Comparison of ENCODE assay signal across 15 cellular contexts in genomic region chr13:40063278-40063698, GRCh38.
A peak's percentile ranks its signal among the peaks of the same experiment; 100 is the strongest.
DNase-seq lines count a peak whose midpoint lies in the region.
"Had no signal": no experiment of that assay in that cellular context is flagged by ENCODE, and none has a peak within 500 bp of the region (broad histone marks: within the 10 kb centered on the region; RNA-seq: fewer than 3 reads in every experiment).

No MANE protein-coding gene starts in this region.

- peak overlapping the region; percentile 32 for H3K27ac Mint-ChIP-seq in activated naive CD8-positive, alpha-beta T cell treated with anti-CD3 and anti-CD28 coated beads for 36 hours
- H3K27ac Mint-ChIP-seq: activated T-helper 2 cell treated with anti-CD3 and anti-CD28 coated beads, Interferon-gamma antibody, Interleukin-2, Interleukin-4, amounts not matched to agents 10 μg/mL and 5 μg/mL and 100 μg/mL, durations not matched to agents 14 hours and 24 hours and 36 hours; dendritic cell treated with granulocyte-macrophage colony-stimulating factor and Interleukin-4, amounts not matched to agents 40 ng/mL and 50 ng/mL, for 4 days; natural killer cell treated with Interleukin-12 subunit alpha and Interleukin-12 subunit beta and Interleukin-15 and Interleukin-18, amount 100 ng/mL, for 72 hours had no signal

- no peaks in the 10 kb centered on the region for H3K36me3 Mint-ChIP-seq in activated naive CD8-positive, alpha-beta T cell treated with anti-CD3 and anti-CD28 coated beads for 36 hours
- H3K36me3 Mint-ChIP-seq: natural killer cell treated with Interleukin-12 subunit alpha and Interleukin-12 subunit beta and Interleukin-15 and Interleukin-18, amount 100 ng/mL, for 72 hours had no signal

- H3K27me3 ChIP-seq in MG63 = no peaks in the 10 kb centered on the region
- H3K27me3 ChIP-seq: ascending aorta had no signal

- H3K9me3 ChIP-seq in MG63 = no peaks in the 10 kb centered on the region
- H3K9me3 ChIP-seq: ascending aorta had no signal

- no peak overlapping the region for H3K4me3 ChIP-seq in MG63
- H3K4me3 ChIP-seq: ascending aorta had no signal

- H3K4me3 Mint-ChIP-seq in activated naive CD8-positive, alpha-beta T cell treated with anti-CD3 and anti-CD28 coated beads for 36 hours = no peak overlapping the region
- H3K4me3 Mint-ChIP-seq: dendritic cell treated with granulocyte-macrophage colony-stimulating factor and Interleukin-4, amounts not matched to agents 40 ng/mL and 50 ng/mL, for 4 days; natural killer cell treated with Interleukin-12 subunit alpha and Interleukin-12 subunit beta and Interleukin-15 and Interleukin-18, amount 100 ng/mL, for 72 hours had no signal

- no peaks in the 10 kb centered on the region for H3K27me3 Mint-ChIP-seq in activated naive CD8-positive, alpha-beta T cell treated with anti-CD3 and anti-CD28 coated beads for 36 hours
- H3K27me3 Mint-ChIP-seq: dendritic cell treated with granulocyte-macrophage colony-stimulating factor and Interleukin-4, amounts not matched to agents 40 ng/mL and 50 ng/mL, for 4 days had no signal

- H3K4me1 Mint-ChIP-seq in activated naive CD8-positive, alpha-beta T cell treated with anti-CD3 and anti-CD28 coated beads for 36 hours = peaks cover 29% of the 10 kb centered on the region

- DNase-seq in AG08395 (ENCODE audit: low spot score) = peak; percentile 15
- DNase-seq in MG63 = peak; percentile 59
- DNase-seq in activated naive CD8-positive, alpha-beta T cell treated with anti-CD3 and anti-CD28 coated beads for 36 hours = no peak
- DNase-seq in myocyte (ENCODE audit: low read depth) = peak; percentile 83
- no peak for DNase-seq in NCI-H2029 treated with DMSO at 0.1 percent for 48 hours (lab: John Stamatoyannopoulos, UW)
- DNase-seq in activated naive CD4-positive, alpha-beta T cell treated with anti-CD3 and anti-CD28 coated beads, Interleukin-2, amount 50 U/mL, for 16 hours = no peak
- DNase-seq in putamen (ENCODE audit: low spot score) = no peak
- DNase-seq in NCI-H1930 (lab: John Stamatoyannopoulos, UW) = no peak
- DNase-seq: activated CD8-positive, alpha-beta memory T cell treated with anti-CD3 and anti-CD28 coated beads for 24 hours; H7; NCI-H1417 treated with DMSO at 0.1 percent for 48 hours had no signal

- H3K36me3 ChIP-seq in MG63 = no peaks in the 10 kb centered on the region
- H3K36me3 ChIP-seq: ascending aorta had no signal

- H3K9me3 Mint-ChIP-seq in activated naive CD8-positive, alpha-beta T cell treated with anti-CD3 and anti-CD28 coated beads for 36 hours = no peaks in the 10 kb centered on the region
- H3K9me3 Mint-ChIP-seq: activated T-helper 2 cell treated with anti-CD3 and anti-CD28 coated beads, Interferon-gamma antibody, Interleukin-2, Interleukin-4, amounts not matched to agents 10 μg/mL and 5 μg/mL and 100 μg/mL, durations not matched to agents 14 hours and 24 hours and 36 hours; dendritic cell treated with granulocyte-macrophage colony-stimulating factor and Interleukin-4, amounts not matched to agents 40 ng/mL and 50 ng/mL, for 4 days; natural killer cell treated with Interleukin-12 subunit alpha and Interleukin-12 subunit beta and Interleukin-15 and Interleukin-18, amount 100 ng/mL, for 72 hours had no signal

Comparison
In these comparisons a context has a peak if more than half of its experiments do, and no peak if none do; other contexts are left out.
1. DNase-seq: peak in AG08395 (single experiment), MG63 (single experiment) and myocyte (single experiment); none in activated naive CD8-positive, alpha-beta T cell treated with anti-CD3 and anti-CD28 coated beads for 36 hours (single experiment), NCI-H2029 treated with DMSO at 0.1 percent for 48 hours (single experiment), activated naive CD4-positive, alpha-beta T cell treated with anti-CD3 and anti-CD28 coated beads, Interleukin-2, amount 50 U/mL, for 16 hours (single experiment), putamen (single experiment) and NCI-H1930 (0 of 2).